ENCODE assay signal across 12 cellular contexts in genomic region chr4:151228196-151229119, GRCh38. TPM values are rescaled to one million over a fixed set of nuclear protein-coding genes. Genes with fewer than 3 reads are reported as not detected.
DNase-seq lines count a peak whose midpoint lies in the region; ATAC-seq, FAIRE-seq and TF ChIP-seq lines count a peak whose summit lies in the region.
"Had no signal": no experiment of that assay in that cellular context is flagged by ENCODE, and none has a peak within 500 bp of the region (broad histone marks: within the 10 kb centered on the region; RNA-seq: fewer than 3 reads in every experiment).

No MANE protein-coding gene starts in this region.

- peak overlapping the region; percentile 96 for H3K27ac ChIP-seq in astrocyte (ENCODE audit: low read depth, low read length)
- H3K27ac ChIP-seq: cardiac muscle cell had no signal

- H3K79me2 ChIP-seq in astrocyte (ENCODE audit: insufficient read depth, low read length): peaks cover 20% of the 10 kb centered on the region

- no peaks in the 10 kb centered on the region for H3K9me3 Mint-ChIP-seq in astrocyte (ENCODE audit: unreplicated experiment)

- no peak for TF ChIP-seq CTCF in AG10803 (conservative IDR thresholded peaks at IDR 0.05; ENCODE audit: low read length)
- no peak for TF ChIP-seq CTCF in astrocyte (IDR thresholded peaks at IDR 0.05; ENCODE audit: insufficient read depth, low read depth, low read length)
- TF ChIP-seq CTCF in fibroblast of villous mesenchyme (IDR thresholded peaks at IDR 0.05; ENCODE audit: insufficient read depth, low read depth, low read length): no peak
- no peak for TF ChIP-seq CTCF in retinal pigment epithelial cell (conservative IDR thresholded peaks at IDR 0.05; ENCODE audit: low read depth, low read length)

- H3K9ac ChIP-seq in astrocyte (ENCODE audit: low read length): peak overlapping the region; percentile 88

- peaks cover 23% of the 10 kb centered on the region for H3K4me1 ChIP-seq in astrocyte (ENCODE audit: insufficient read depth, low read length)

- H3K36me3 ChIP-seq in astrocyte (ENCODE audit: insufficient read depth, low read length): no peaks in the 10 kb centered on the region
- H3K36me3 ChIP-seq: cardiac muscle cell had no signal

- peaks cover 30% of the 10 kb centered on the region for H3K4me1 Mint-ChIP-seq in astrocyte (ENCODE audit: low read depth, unreplicated experiment)

- FAIRE-seq in astrocyte (lab: Jason Lieb, UNC): no peak
- FAIRE-seq: TTC549 had no signal

- intact Hi-C loops in posterior vena cava (cut with DNase I): loop anchor here in 1 of 2 donors (2.0 kb wide), 1 partner anchor 20 kb away; no protein-coding TSS in a partner anchor

- no peaks in the 10 kb centered on the region for H3K27me3 Mint-ChIP-seq in astrocyte (ENCODE audit: low read depth, unreplicated experiment)

- H3K4me3 ChIP-seq in AG10803 (ENCODE audit: low read length): peak overlapping the region; percentile 56
- no peak overlapping the region for H3K4me3 ChIP-seq in astrocyte (ENCODE audit: insufficient read depth, low read depth, low read length)
- H3K4me3 ChIP-seq in fibroblast of villous mesenchyme (ENCODE audit: low read depth, low read length): no peak overlapping the region
- no peak overlapping the region for H3K4me3 ChIP-seq in retinal pigment epithelial cell (ENCODE audit: low read length)
- H3K4me3 ChIP-seq: cardiac muscle cell had no signal

- peak overlapping the region; percentile 85 for H3K4me2 ChIP-seq in astrocyte (ENCODE audit: low read length)

- H3K27me3 ChIP-seq in astrocyte (ENCODE audit: insufficient read depth, low read length): no peaks in the 10 kb centered on the region
- H3K27me3 ChIP-seq: cardiac muscle cell had no signal

- no peak overlapping the region for H2AFZ ChIP-seq in astrocyte (ENCODE audit: low read depth, low read length)

- ATAC-seq in HG03354 (IDR thresholded peaks at IDR 0.05; ENCODE audit: poor library complexity, severe bottlenecking, unreplicated experiment) (no peak), HG03045 (IDR thresholded peaks at IDR 0.05; ENCODE audit: unreplicated experiment) (no peak), GM18517 (IDR thresholded peaks at IDR 0.05; ENCODE audit: unreplicated experiment) (no peak)

- H3K36me3 Mint-ChIP-seq in astrocyte (ENCODE audit: low read depth, unreplicated experiment): peaks cover 4% of the 10 kb centered on the region

- H3K27ac Mint-ChIP-seq in astrocyte (ENCODE audit: unreplicated experiment): no peak overlapping the region

- no peak overlapping the region for H3K4me3 Mint-ChIP-seq in astrocyte (ENCODE audit: unreplicated experiment)

- DNase-seq in AG10803 (ENCODE audit: low read depth): peak; percentile 13
- peak; percentile 21 for DNase-seq in astrocyte (ENCODE audit: low read depth)
- DNase-seq in fibroblast of villous mesenchyme (ENCODE audit: low read depth): peak; percentile 41
- peak; percentile 45 for DNase-seq in retinal pigment epithelial cell (ENCODE audit: low read depth)
- DNase-seq in posterior vena cava (ENCODE audit: low spot score): no peak
- DNase-seq: NCI-H1417 treated with DMSO at 0.1 percent for 48 hours had no signal

- no peaks in the 10 kb centered on the region for H4K20me1 ChIP-seq in astrocyte (ENCODE audit: insufficient read depth, low read length)

- no peaks in the 10 kb centered on the region for H3K9me3 ChIP-seq in astrocyte (ENCODE audit: insufficient read depth, low read depth, low read length)

RNA-seq across cellular contexts. Expression of gene PRSS48, which starts 48.5 kb away (rescaled TPM):
- total RNA-seq in astrocyte (not detected in 2 replicates), fibroblast of villous mesenchyme (not detected in 2 replicates), posterior vena cava (not detected)
- total RNA-seq: cardiac muscle cell, OCI-LY7 had no signal
